23 cellular contexts compared by ENCODE assay signal in genomic region chr14:44170554-44170953, GRCh38.
"Had no signal": no experiment of that assay in that cellular context is flagged by ENCODE, and none has a peak within 500 bp of the region (broad histone marks: within the 10 kb centered on the region; RNA-seq: fewer than 3 reads in every experiment).

No MANE protein-coding gene starts in this region.

- H3K9ac ChIP-seq: neural progenitor cell had no signal

- H3K4me2 ChIP-seq: neural progenitor cell had no signal

- H3K4me3 ChIP-seq: heart right ventricle, lung, neural progenitor cell, spleen, testis, vagina had no signal

- DNase-seq: activated CD4-positive, alpha-beta T cell treated with anti-CD3 and anti-CD28 coated beads, Interleukin-2, amount 50 U/mL, for 4 hours; activated CD8-positive, alpha-beta memory T cell treated with anti-CD3 and anti-CD28 coated beads for 24 hours; activated CD8-positive, alpha-beta memory T cell treated with anti-CD3 and anti-CD28 coated beads, Interleukin-2, amount 50 U/mL, for 48 hours; activated naive CD4-positive, alpha-beta T cell treated with Interleukin-2 at 50 U/mL for 16 hours; activated naive CD8-positive, alpha-beta T cell treated with anti-CD3 and anti-CD28 coated beads for 36 hours; activated T-cell treated with anti-CD3 and anti-CD28 coated beads, Interleukin-2, amount 50 U/mL, for 4 hours; cortex of kidney; erythroblast; foreskin fibroblast; heart right ventricle; islet precursor cell; naive thymus-derived CD8-positive, alpha-beta T cell; retina; spleen; stimulated activated CD4-positive, alpha-beta T cell treated with anti-CD3 and anti-CD28 coated beads, Interleukin-4, amount 100 ng/mL, for 1 hour; stimulated activated naive CD4-positive, alpha-beta T cell; testis had no signal

- H2AFZ ChIP-seq: neural progenitor cell had no signal

- H3K27me3 ChIP-seq: heart right ventricle, neural progenitor cell, spleen, testis, vagina had no signal

- ATAC-seq: activated T-cell treated with anti-CD3 and anti-CD28 coated beads, Interleukin-2, amount 50 U/mL, for 4 hours; heart right ventricle; naive thymus-derived CD8-positive, alpha-beta T cell; WTC11 had no signal

- FAIRE-seq: astrocyte, endometrium had no signal

- H3K4me1 ChIP-seq: heart right ventricle, neural progenitor cell, spleen, testis, vagina had no signal

- H3K9me3 ChIP-seq: testis, vagina had no signal

- H3K36me3 ChIP-seq: heart right ventricle, neural progenitor cell, spleen, vagina had no signal

- H3K27ac ChIP-seq: heart right ventricle, neural progenitor cell, spleen, testis, vagina had no signal
